8 cellular contexts compared by ENCODE assay signal in the genomic region with DNA sequence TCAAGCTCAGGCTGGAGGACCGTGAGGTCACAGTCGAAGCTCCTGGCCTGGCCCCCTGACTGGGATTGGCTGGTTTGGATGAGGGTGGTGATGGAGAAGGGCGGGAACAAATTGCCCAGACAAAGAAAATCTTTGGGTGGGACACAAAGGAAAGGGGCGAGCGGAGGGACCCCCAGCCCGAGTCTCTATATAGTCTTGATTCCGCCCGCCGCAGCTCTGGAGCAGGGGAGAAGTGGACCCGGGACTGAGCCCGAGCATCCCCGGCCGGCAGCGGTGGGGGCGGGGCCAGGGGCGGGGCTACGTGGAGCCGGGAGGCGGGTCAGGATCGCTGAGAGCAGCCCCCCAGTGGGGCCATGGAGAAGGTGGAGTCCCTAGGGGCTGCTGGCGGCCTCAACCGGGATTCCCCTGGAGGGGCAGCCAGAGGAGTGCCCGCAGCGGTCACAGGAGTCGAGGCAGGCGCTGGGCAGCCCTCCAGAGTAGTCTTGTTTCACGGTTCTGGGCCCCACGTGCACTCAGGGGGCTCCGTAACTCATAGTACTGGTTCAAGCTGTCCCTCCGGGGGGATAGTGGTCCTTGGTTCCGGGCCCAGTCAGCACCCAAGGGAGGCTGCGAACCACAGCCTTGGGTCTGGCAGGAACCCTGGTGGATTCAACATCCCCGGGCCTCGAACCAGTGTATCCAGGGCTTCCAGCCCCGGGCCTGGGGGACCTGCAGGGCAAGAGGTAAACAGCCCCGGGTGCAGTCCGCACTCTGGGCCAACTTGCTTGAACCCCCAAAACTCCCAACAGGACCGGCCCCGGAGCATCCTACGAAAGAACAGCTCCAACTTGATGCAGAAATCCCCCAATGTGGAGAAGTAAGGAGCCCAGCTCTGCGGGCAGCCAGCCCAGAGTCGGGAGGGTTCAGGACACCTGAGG. TPM values are rescaled to one million over a fixed set of nuclear protein-coding genes. Genes with fewer than 3 reads are reported as not detected.
DNase-seq lines count a peak whose midpoint lies in the region; ATAC-seq, FAIRE-seq and TF ChIP-seq lines count a peak whose summit lies in the region.

No MANE protein-coding gene starts in this region.

- peak overlapping the region; percentile 81 for H3K4me3 ChIP-seq in A549

- peak overlapping the region; percentile 89 to 98 for H3K27ac ChIP-seq in A549

- peaks cover 15% of the 10 kb centered on the region; the same call in 2 of the 3 replicates for H3K4me1 ChIP-seq in A549

- H3K27ac Mint-ChIP-seq in activated CD8-positive, alpha-beta T cell treated with anti-CD3 and anti-CD28 coated beads for 36 hours: peak overlapping the region; percentile 96

- TF ChIP-seq RAD21 in A549 (conservative IDR thresholded peaks at IDR 0.05 in 1 of 2, IDR thresholded peaks at IDR 0.05 in 1 of 2): no peak

- POLR2A ChIA-PET in A549 (lab: Yijun Ruan, JAX): interaction anchor here (0.9 to 1.6 kb wide), 9 partner anchors 10 to 107 kb away, joined by 4 to 22 read pairs (median 6); a partner anchor contains a TSS
- POLR2A ChIA-PET in activated CD8-positive, alpha-beta T cell treated with anti-CD3 and anti-CD28 coated beads for 36 hours (lab: Charles Lee): interaction anchor here (0.9 to 10.5 kb wide), 13 partner anchors 8 to 356 kb away, joined by 3 to 150 read pairs (median 6); a partner anchor contains a TSS

- no peaks in the 10 kb centered on the region for H3K27me3 Mint-ChIP-seq in activated CD8-positive, alpha-beta T cell treated with anti-CD3 and anti-CD28 coated beads for 36 hours

- intact Hi-C loops in activated CD8-positive, alpha-beta T cell treated with anti-CD3 and anti-CD28 coated beads for 36 hours (cut with micrococcal nuclease): no loop called here

- peaks cover 4% of the 10 kb centered on the region for H3K36me3 Mint-ChIP-seq in activated CD8-positive, alpha-beta T cell treated with anti-CD3 and anti-CD28 coated beads for 36 hours (ENCODE audit: low read depth)

- 24% methylated on average over 32 of the region's 42 CpGs for WGBS in A549 (ENCODE audit: missing lambda C conversion rate)

- no peaks in the 10 kb centered on the region for H3K9me3 ChIP-seq in A549

- H3K4me1 Mint-ChIP-seq in activated CD8-positive, alpha-beta T cell treated with anti-CD3 and anti-CD28 coated beads for 36 hours (ENCODE audit: low read depth): peaks cover 49% of the 10 kb centered on the region

- TF ChIP-seq POLR2A in A549 (IDR thresholded peaks at IDR 0.05; ENCODE audit: low read length): peak; percentile 37; the same call in 1 of the 2 replicates

- CTCF ChIA-PET in A549 (lab: Yijun Ruan, JAX): interaction anchor here (0.9 to 23.9 kb wide), 12 partner anchors 12 to 284 kb away, joined by 3 to 433 read pairs (median 4); a partner anchor contains a TSS
- CTCF ChIA-PET in activated CD8-positive, alpha-beta T cell treated with anti-CD3 and anti-CD28 coated beads for 36 hours (lab: Charles Lee): interaction anchor here (0.7 to 3.0 kb wide), 13 partner anchors 11 to 356 kb away, joined by 3 to 20 read pairs (median 5); a partner anchor contains a TSS

- DNase-seq in A549 (ENCODE audit: low read depth in 1 of 2, low spot score in 1 of 2): peak; percentile 90 to 100
- DNase-seq in NCI-H510A (lab: John Stamatoyannopoulos, UW): peak; percentile 63
- peak; percentile 89 for DNase-seq in activated CD8-positive, alpha-beta T cell treated with anti-CD3 and anti-CD28 coated beads for 36 hours
- DNase-seq in effector CD8-positive, alpha-beta T cell (lab: John Stamatoyannopoulos, UW): peak; percentile 73
- peak; percentile 87 for DNase-seq in medulla oblongata (ENCODE audit: extremely low spot score)
- DNase-seq in stimulated activated CD8-positive, alpha-beta memory T cell treated with anti-CD3 and anti-CD28 coated beads, Interleukin-12 subunit alpha, Interleukin-12 subunit beta, amount 100 ng/mL, for 24 hours (ENCODE audit: extremely low read depth): peak; percentile 53

- H3K4me2 ChIP-seq in A549: peak overlapping the region; percentile 56

- no peak for FAIRE-seq in A549 (lab: Jason Lieb, UNC)

- no peaks in the 10 kb centered on the region for H3K9me3 Mint-ChIP-seq in activated CD8-positive, alpha-beta T cell treated with anti-CD3 and anti-CD28 coated beads for 36 hours

- TF ChIP-seq CTCF in A549 (IDR thresholded peaks at IDR 0.05): no peak
- no peak for TF ChIP-seq CTCF in activated CD8-positive, alpha-beta T cell treated with anti-CD3 and anti-CD28 coated beads for 36 hours (IDR thresholded peaks at IDR 0.05)

- TF ChIP-seq EP300 in A549 (IDR thresholded peaks at IDR 0.05): no peak

- ATAC-seq in A549 (peak; percentile 85 to 92), GM18867 (IDR thresholded peaks at IDR 0.05; ENCODE audit: unreplicated experiment) (peak; percentile 33), HG03095 (IDR thresholded peaks at IDR 0.05; ENCODE audit: unreplicated experiment) (peak; percentile 34)
- peak; percentile 72 for ATAC-seq in activated CD8-positive, alpha-beta T cell treated with anti-CD3 and anti-CD28 coated beads for 36 hours

- H3K4me3 Mint-ChIP-seq in activated CD8-positive, alpha-beta T cell treated with anti-CD3 and anti-CD28 coated beads for 36 hours: peak overlapping the region; percentile 80

TF ChIP-seq in A549, 52 proteins besides CTCF, POLR2A, EP300 and RAD21:
- TF ChIP-seq PHF8 (IDR thresholded peaks at IDR 0.05; ENCODE audit: borderline replicate concordance, low read depth) (0 out of 2 replicates have a peak, but pooled peaks have one; percentile 8), HOXB5 (CRISPR knock-in tag; IDR thresholded peaks at IDR 0.05) (no peak), MYC (IDR thresholded peaks at IDR 0.05; ENCODE audit: borderline replicate concordance, low read length) (0 out of 2 replicates have a peak, but pooled peaks have one; percentile 17)

RNA-seq across cellular contexts. Expression of a gene that starts 1.2 kb away (rescaled TPM):
- polyA plus RNA-seq in A549 (2011; rRNA removed) (12.2 and 18.3 TPM in 2 replicates), A549 (2017; fragmentation: RNase III; extraction: RNeasy Plus Mini Kit Qiagen cat#74134 plus additional on column Dnase treatment) (44.2 to 50.4 TPM (median 47.5 TPM) in 3 replicates)
- polyA plus RNA-seq in A549 (2012; cell fraction: cytosol; rRNA removed): 30.8 and 32.2 TPM in 2 replicates
- 199 and 235 TPM in 2 replicates for polyA plus RNA-seq in A549 (2012; cell fraction: nucleus; rRNA removed)
- 34.8 and 46.0 TPM in 2 replicates for polyA minus RNA-seq in A549 (2011; rRNA and poly(A)+ RNA removed)
- 10 to 100 TPM; 36.2 to 40.4 TPM for total RNA-seq in activated CD8-positive, alpha-beta T cell treated with anti-CD3 and anti-CD28 coated beads for 36 hours

RNA-seq across cellular contexts. Expression of a gene that starts 6.0 kb away (rescaled TPM):
- polyA plus RNA-seq in A549 (2011; rRNA removed): 0.03 and 0.41 TPM in 2 replicates
- polyA plus RNA-seq in A549 (2012; cell fraction: cytosol; rRNA removed): 1.5 TPM in 2 replicates
- polyA plus RNA-seq in A549 (2012; cell fraction: nucleus; rRNA removed): 0.55 and 1.5 TPM in 2 replicates
- polyA plus RNA-seq in A549 (2017; fragmentation: RNase III; extraction: RNeasy Plus Mini Kit Qiagen cat#74134 plus additional on column Dnase treatment): 1.3 to 2.1 TPM (median 1.4 TPM) in 3 replicates
- polyA minus RNA-seq in A549 (2011; rRNA and poly(A)+ RNA removed): not detected in 2 replicates
- 100 to 1,000 TPM; 309 to 342 TPM for total RNA-seq in activated CD8-positive, alpha-beta T cell treated with anti-CD3 and anti-CD28 coated beads for 36 hours

RNA-seq across cellular contexts. Expression of a gene that starts 15.2 kb away (rescaled TPM):
- polyA plus RNA-seq in A549 (2011; rRNA removed): 48.5 and 61.7 TPM in 2 replicates
- 148 and 175 TPM in 2 replicates for polyA plus RNA-seq in A549 (2012; cell fraction: cytosol; rRNA removed)
- 219 and 250 TPM in 2 replicates for polyA plus RNA-seq in A549 (2012; cell fraction: nucleus; rRNA removed)
- polyA plus RNA-seq in A549 (2017; fragmentation: RNase III; extraction: RNeasy Plus Mini Kit Qiagen cat#74134 plus additional on column Dnase treatment): 147 to 171 TPM (median 158 TPM) in 3 replicates
- 83.2 and 83.3 TPM in 2 replicates for polyA minus RNA-seq in A549 (2011; rRNA and poly(A)+ RNA removed)
- total RNA-seq in activated CD8-positive, alpha-beta T cell treated with anti-CD3 and anti-CD28 coated beads for 36 hours: 10 to 100 TPM; 31.8 to 36.8 TPM

RNA-seq across cellular contexts. Expression of a gene that starts 21.6 kb away (rescaled TPM):
- polyA plus RNA-seq in A549 (2011; rRNA removed) (6.1 and 7.0 TPM in 2 replicates), A549 (2017; fragmentation: RNase III; extraction: RNeasy Plus Mini Kit Qiagen cat#74134 plus additional on column Dnase treatment) (9.6 to 10.7 TPM (median 10.3 TPM) in 3 replicates)
- polyA plus RNA-seq in A549 (2012; cell fraction: cytosol; rRNA removed): 4.9 and 7.7 TPM in 2 replicates
- 11.1 and 14.7 TPM in 2 replicates for polyA plus RNA-seq in A549 (2012; cell fraction: nucleus; rRNA removed)
- 6.9 and 8.8 TPM in 2 replicates for polyA minus RNA-seq in A549 (2011; rRNA and poly(A)+ RNA removed)
- total RNA-seq in activated CD8-positive, alpha-beta T cell treated with anti-CD3 and anti-CD28 coated beads for 36 hours: 10 to 100 TPM; 11.0 to 11.2 TPM

RNA-seq across cellular contexts. Expression of a gene that starts 22.9 kb away (rescaled TPM):
- 945 and 969 TPM in 2 replicates for polyA plus RNA-seq in A549 (2011; rRNA removed)
- polyA plus RNA-seq in A549 (2012; cell fraction: cytosol; rRNA removed): 1,634 and 1,871 TPM in 2 replicates
- polyA plus RNA-seq in A549 (2012; cell fraction: nucleus; rRNA removed): 1,244 and 1,505 TPM in 2 replicates
- 1,779 to 2,042 TPM (median 1,918 TPM) in 3 replicates for polyA plus RNA-seq in A549 (2017; fragmentation: RNase III; extraction: RNeasy Plus Mini Kit Qiagen cat#74134 plus additional on column Dnase treatment)
- polyA minus RNA-seq in A549 (2011; rRNA and poly(A)+ RNA removed): 1,320 and 1,330 TPM in 2 replicates
- 1,000 to 10,000 TPM; 1,064 TPM for total RNA-seq in activated CD8-positive, alpha-beta T cell treated with anti-CD3 and anti-CD28 coated beads for 36 hours

Comparison
In these comparisons a context has a peak if more than half of its experiments do, and no peak if none do; other contexts are left out.
1. Peak in every context shown above with its lines: DNase-seq, ATAC-seq, H3K4me3 ChIP-seq and H3K27ac ChIP-seq.
2. ATAC-seq: peak in every context shown above with its lines; median percentile 88 in A549; 72 in activated CD8-positive, alpha-beta T cell treated with anti-CD3 and anti-CD28 coated beads for 36 hours; 34 in HG03095; 33 in GM18867.